ENCODE assay signal across 17 cellular contexts in genomic region chr22:30884211-30885000, GRCh38.
"Had no signal": no experiment of that assay in that cellular context is flagged by ENCODE, and none has a peak within 500 bp of the region (broad histone marks: within the 10 kb centered on the region; RNA-seq: fewer than 3 reads in every experiment).

No MANE protein-coding gene starts in this region.

- H3K36me3 ChIP-seq: colonic mucosa had no signal

- H3K4me1 Mint-ChIP-seq: activated B cell treated with CpG ODN at 0.5 μM for 24 hours; stimulated activated memory B cell treated with anti-CD40 and anti-IgM and Interleukin-4, amounts not matched to agents 10 μg/mL and 1 μg/mL and 100 μg/mL, for 72 hours had no signal

- H3K27ac Mint-ChIP-seq: activated B cell treated with CpG ODN at 0.5 μM for 24 hours; activated CD8-positive, alpha-beta T cell treated with anti-CD3 and anti-CD28 coated beads, Interleukin-2, amount 10 ng/mL, durations not matched to agents 7 days and 5 days; activated naive CD4-positive, alpha-beta T cell treated with anti-CD3 and anti-CD28 coated beads for 36 hours; activated T-cell treated with anti-CD3 and anti-CD28 coated beads, Interleukin-2, amount 50 U/mL, for 24 hours; brain; endodermal cell; naive thymus-derived CD8-positive, alpha-beta T cell; stimulated activated memory B cell treated with anti-CD40 and anti-IgM and Interleukin-4, amounts not matched to agents 10 μg/mL and 1 μg/mL and 100 μg/mL, for 72 hours had no signal

- H3K4me3 ChIP-seq: colonic mucosa had no signal

- H3K27me3 Mint-ChIP-seq: activated B cell treated with CpG ODN at 0.5 μM for 24 hours; activated T-cell treated with anti-CD3 and anti-CD28 coated beads, Interleukin-2, amount 50 U/mL, for 24 hours; brain; naive thymus-derived CD8-positive, alpha-beta T cell; stimulated activated memory B cell treated with anti-CD40 and anti-IgM and Interleukin-4, amounts not matched to agents 10 μg/mL and 1 μg/mL and 100 μg/mL, for 72 hours had no signal

- H3K9me3 ChIP-seq: colonic mucosa, SK-N-SH had no signal

- H3K9me3 Mint-ChIP-seq: activated B cell treated with CpG ODN at 0.5 μM for 24 hours; activated naive CD4-positive, alpha-beta T cell treated with anti-CD3 and anti-CD28 coated beads for 36 hours; activated T-cell treated with anti-CD3 and anti-CD28 coated beads, Interleukin-2, amount 50 U/mL, for 24 hours; endodermal cell; naive thymus-derived CD8-positive, alpha-beta T cell; stimulated activated memory B cell treated with anti-CD40 and anti-IgM and Interleukin-4, amounts not matched to agents 10 μg/mL and 1 μg/mL and 100 μg/mL, for 72 hours had no signal

- H3K27me3 ChIP-seq: colonic mucosa had no signal

- H3K4me2 ChIP-seq: SK-N-SH had no signal

- DNase-seq: activated B cell treated with CpG ODN at 0.5 μM for 24 hours; activated CD4-positive, alpha-beta T cell treated with anti-CD3 and anti-CD28 coated beads for 48 hours; activated CD8-positive, alpha-beta T cell treated with anti-CD3 and anti-CD28 coated beads, Interleukin-2, amount 10 ng/mL, durations not matched to agents 7 days and 5 days; activated naive CD4-positive, alpha-beta T cell treated with anti-CD3 and anti-CD28 coated beads for 36 hours; activated T-cell treated with anti-CD3 and anti-CD28 coated beads, Interleukin-2, amount 50 U/mL, for 24 hours; central memory CD4-positive, alpha-beta T cell; colonic mucosa; endodermal cell; foreskin fibroblast; kidney glomerular epithelial cell; SK-N-SH; small intestine; stimulated activated CD4-positive, alpha-beta T cell treated with anti-CD3 and anti-CD28 coated beads, Interleukin-4, amount 100 ng/mL, for 24 hours had no signal

- H3K4me1 ChIP-seq: colonic mucosa had no signal

- H3K4me3 Mint-ChIP-seq: activated B cell treated with CpG ODN at 0.5 μM for 24 hours; activated CD8-positive, alpha-beta T cell treated with anti-CD3 and anti-CD28 coated beads, Interleukin-2, amount 10 ng/mL, durations not matched to agents 7 days and 5 days; activated naive CD4-positive, alpha-beta T cell treated with anti-CD3 and anti-CD28 coated beads for 36 hours; activated T-cell treated with anti-CD3 and anti-CD28 coated beads, Interleukin-2, amount 50 U/mL, for 24 hours; brain; endodermal cell; naive thymus-derived CD8-positive, alpha-beta T cell; stimulated activated memory B cell treated with anti-CD40 and anti-IgM and Interleukin-4, amounts not matched to agents 10 μg/mL and 1 μg/mL and 100 μg/mL, for 72 hours had no signal

- H3K27ac ChIP-seq: colonic mucosa, epithelial cell of prostate had no signal

- ATAC-seq: activated CD8-positive, alpha-beta T cell treated with anti-CD3 and anti-CD28 coated beads, Interleukin-2, amount 10 ng/mL, durations not matched to agents 7 days and 5 days; naive thymus-derived CD8-positive, alpha-beta T cell; stimulated activated memory B cell treated with anti-CD40 and anti-IgM and Interleukin-4, amounts not matched to agents 10 μg/mL and 1 μg/mL and 100 μg/mL, for 72 hours had no signal
